Comparison of ENCODE assay signal across 11 cellular contexts in genomic region chr19:6480843-6481415, GRCh38. TPM values are rescaled to one million over a fixed set of nuclear protein-coding genes. Genes with fewer than 3 reads are reported as not detected.
A peak's percentile ranks its signal among the peaks of the same experiment; 100 is the strongest.
DNase-seq lines count a peak whose midpoint lies in the region; ATAC-seq and TF ChIP-seq lines count a peak whose summit lies in the region.
"Had no signal": no experiment of that assay in that cellular context is flagged by ENCODE, and none has a peak within 500 bp of the region (broad histone marks: within the 10 kb centered on the region; RNA-seq: fewer than 3 reads in every experiment).

No MANE protein-coding gene starts in this region.

- H3K4me3 Mint-ChIP-seq in CD14-positive monocyte, result peak overlapping the region; percentile 96 to 99
- H3K4me3 Mint-ChIP-seq in activated T-cell treated with anti-CD3 and anti-CD28 coated beads, Interleukin-2, amount 50 U/mL, for 4 hours, result peak overlapping the region; percentile 87

- H3K36me3 Mint-ChIP-seq in CD14-positive monocyte, result peaks cover 13 to 30% of the 10 kb centered on the region in 2 donors
- H3K36me3 Mint-ChIP-seq in activated T-cell treated with anti-CD3 and anti-CD28 coated beads, Interleukin-2, amount 50 U/mL, for 4 hours (ENCODE audit: insufficient read depth), result peaks cover 2% of the 10 kb centered on the region

- peak overlapping the region; percentile 20 to 52 for H3K4me3 ChIP-seq in muscle layer of duodenum (ENCODE audit: low read depth in 1 of 2, low read length in 2 of 2)
- H3K4me3 ChIP-seq in aorta (ENCODE audit: low read length in 2 of 2), result no peak overlapping the region

- H3K36me3 ChIP-seq in muscle layer of duodenum (ENCODE audit: control insufficient read depth in 1 of 2, insufficient read depth in 2 of 2, low read length in 2 of 2) (no peaks in the 10 kb centered on the region), aorta (ENCODE audit: control insufficient read depth in 1 of 2, insufficient read depth in 2 of 2, low read length in 1 of 2) (no peaks in the 10 kb centered on the region)

- peaks cover 0 to 7% (median 0%) of the 10 kb centered on the region in 3 donors for H3K27me3 Mint-ChIP-seq in CD14-positive monocyte (ENCODE audit: low read depth in 3 of 3)
- H3K27me3 Mint-ChIP-seq in activated T-cell treated with anti-CD3 and anti-CD28 coated beads, Interleukin-2, amount 50 U/mL, for 4 hours (ENCODE audit: low read depth), result no peaks in the 10 kb centered on the region

- TF ChIP-seq CTCF in CD14-positive monocyte (IDR thresholded peaks at IDR 0.05), result no peak

- H3K9me3 Mint-ChIP-seq in CD14-positive monocyte, result peaks cover 0 to 8% (median 0%) of the 10 kb centered on the region in 7 donors
- no peaks in the 10 kb centered on the region for H3K9me3 Mint-ChIP-seq in activated T-cell treated with anti-CD3 and anti-CD28 coated beads, Interleukin-2, amount 50 U/mL, for 4 hours

- H3K27ac Mint-ChIP-seq in CD14-positive monocyte, result peak overlapping the region; percentile 83 to 99 (median 96)

- no peaks in the 10 kb centered on the region for H3K9me3 ChIP-seq in muscle layer of duodenum (ENCODE audit: control insufficient read depth in 1 of 2, low read length in 2 of 2)
- no peaks in the 10 kb centered on the region for H3K9me3 ChIP-seq in aorta (ENCODE audit: control insufficient read depth, low read length)

- DNase-seq in CD14-positive monocyte (ENCODE audit: low spot score) (no peak), NCI-H146 (lab: John Stamatoyannopoulos, UW) (no peak), AG08395 (ENCODE audit: low spot score) (no peak), aorta (no peak)
- no peak for DNase-seq in activated T-cell treated with anti-CD3 and anti-CD28 coated beads, Interleukin-2, amount 50 U/mL, for 4 hours
- DNase-seq: NCI-H226, retina had no signal

- H3K4me1 ChIP-seq in muscle layer of duodenum (ENCODE audit: control insufficient read depth in 1 of 2, insufficient read depth in 2 of 2, low read length in 2 of 2), result peaks cover 0 to 10% of the 10 kb centered on the region in 2 donors
- H3K4me1 ChIP-seq in aorta (ENCODE audit: control insufficient read depth in 1 of 2, insufficient read depth in 2 of 2, low read length in 2 of 2), result no peaks in the 10 kb centered on the region

- H3K27me3 ChIP-seq in muscle layer of duodenum (ENCODE audit: low read depth, low read length), result peaks cover 15% of the 10 kb centered on the region
- no peaks in the 10 kb centered on the region for H3K27me3 ChIP-seq in aorta (ENCODE audit: control insufficient read depth in 1 of 2, insufficient read depth in 2 of 2, low read length in 1 of 2)

- intact Hi-C loops in CD14-positive monocyte (cut with micrococcal nuclease) (no loop called here), aorta (cut with DNase I) (no loop called here)

- 78 to 79% methylated on average over 10 of the region's 10 CpGs for WGBS in aorta, 2 donors

- peak; percentile 17 for ATAC-seq in HG02588 (IDR thresholded peaks at IDR 0.05; ENCODE audit: unreplicated experiment)
- ATAC-seq in activated T-cell treated with anti-CD3 and anti-CD28 coated beads, Interleukin-2, amount 50 U/mL, for 4 hours, result peak; percentile 25 to 35
- ATAC-seq in HG03196 (IDR thresholded peaks at IDR 0.05; ENCODE audit: unreplicated experiment), result no peak
- ATAC-seq in aorta (ENCODE audit: low FRiP score), result no peak

- H3K27ac ChIP-seq in muscle layer of duodenum (ENCODE audit: low read length) (no peak overlapping the region), aorta (ENCODE audit: low read depth in 1 of 2, low read length in 2 of 2) (no peak overlapping the region)
- H3K27ac ChIP-seq: C4-2B had no signal

- peaks cover 27% of the 10 kb centered on the region for H3K4me1 Mint-ChIP-seq in CD14-positive monocyte
- H3K4me1 Mint-ChIP-seq in activated T-cell treated with anti-CD3 and anti-CD28 coated beads, Interleukin-2, amount 50 U/mL, for 4 hours (ENCODE audit: low read depth), result peaks cover 40% of the 10 kb centered on the region

RNA-seq across cellular contexts. Expression of gene DENND1C, which starts 0.7 kb away (rescaled TPM):
- polyA plus RNA-seq in CD14-positive monocyte (10 to 100 TPM; 11.2 to 20.5 TPM), aorta (1 to 10 TPM in 1 of 2 donors, under 1 TPM in 1; 0.20 to 1.9 TPM)
- total RNA-seq in activated T-cell treated with anti-CD3 and anti-CD28 coated beads, Interleukin-2, amount 50 U/mL, for 4 hours, result 10 to 100 TPM; 50.9 to 59.1 (median 55.8) TPM
- total RNA-seq in aorta, result 1 to 10 TPM; 3.9 to 7.6 TPM

RNA-seq across cellular contexts. Expression of gene CRB3, which starts 16.9 kb away (rescaled TPM):
- polyA plus RNA-seq in CD14-positive monocyte (not detected), aorta (10 to 100 TPM in 1 of 2 donors, under 1 TPM in 1; 0.38 to 13.9 TPM)
- total RNA-seq in activated T-cell treated with anti-CD3 and anti-CD28 coated beads, Interleukin-2, amount 50 U/mL, for 4 hours, result 1 to 10 TPM; 1.6 to 1.8 (median 1.8) TPM
- total RNA-seq in aorta, result not detected

RNA-seq across cellular contexts. Expression of gene TUBB4A, which starts 21.2 kb away (rescaled TPM):
- polyA plus RNA-seq in CD14-positive monocyte (not detected), aorta (not detected)
- total RNA-seq in activated T-cell treated with anti-CD3 and anti-CD28 coated beads, Interleukin-2, amount 50 U/mL, for 4 hours, result 1 to 10 TPM; 4.8 to 9.2 (median 7.8) TPM
- total RNA-seq in aorta, result under 1 TPM; 0.68 to 0.90 TPM

RNA-seq across cellular contexts. Expression of gene SLC25A23, which starts 21.3 kb away (rescaled TPM):
- polyA plus RNA-seq in CD14-positive monocyte, result under 1 TPM in 1 of 2 donors, not detected in 1; 0.15 TPM
- 10 to 100 TPM; 10.5 to 12.4 (median 11.9) TPM for total RNA-seq in activated T-cell treated with anti-CD3 and anti-CD28 coated beads, Interleukin-2, amount 50 U/mL, for 4 hours
- 10 to 100 TPM; 52.8 to 59.0 TPM for total RNA-seq in aorta
- 10 to 100 TPM; 37.9 to 48.1 TPM for polyA plus RNA-seq in aorta

RNA-seq across cellular contexts. Expression of gene SLC25A41, which starts 47.4 kb away (rescaled TPM):
- not detected for polyA plus RNA-seq in CD14-positive monocyte
- total RNA-seq in activated T-cell treated with anti-CD3 and anti-CD28 coated beads, Interleukin-2, amount 50 U/mL, for 4 hours, result not detected
- under 1 TPM in 1 of 2 donors, not detected in 1; 0.23 TPM for total RNA-seq in aorta
- 1 to 10 TPM in 1 of 2 donors, not detected in 1; 1.8 TPM for polyA plus RNA-seq in aorta

Comparison
In these comparisons a context has a peak if more than half of its experiments do, and no peak if none do; other contexts are left out.
1. ATAC-seq: peak in HG02588 (single experiment) and activated T-cell treated with anti-CD3 and anti-CD28 coated beads, Interleukin-2, amount 50 U/mL, for 4 hours (2 of 2); none in HG03196 (single experiment) and aorta (single experiment).
2. H3K4me3 ChIP-seq: peak in muscle layer of duodenum (2 of 2); none in aorta (0 of 2).
3. RNA of gene DENND1C, which starts 0.7 kb away (total RNA-seq): 50.9 to 59.1 TPM in activated T-cell treated with anti-CD3 and anti-CD28 coated beads, Interleukin-2, amount 50 U/mL, for 4 hours; 3.9 to 7.6 TPM in aorta; every median in the first group is over 4 times any median in the second.